10 cellular contexts compared by ENCODE assay signal in genomic region chr6:157198425-157199279, GRCh38.
A peak's percentile ranks its signal among the peaks of the same experiment; 100 is the strongest.
DNase-seq lines count a peak whose midpoint lies in the region; ATAC-seq and TF ChIP-seq lines count a peak whose summit lies in the region.
"Had no signal": no experiment of that assay in that cellular context is flagged by ENCODE, and none has a peak within 500 bp of the region (broad histone marks: within the 10 kb centered on the region; RNA-seq: fewer than 3 reads in every experiment).

No MANE protein-coding gene starts in this region.

- no peak for TF ChIP-seq POLR2A in testis (IDR thresholded peaks at IDR 0.05)

- H3K4me1 ChIP-seq in SJCRH30, result 0 out of 2 replicates have a peak, but pooled peaks cover 5% of the 10 kb centered on the region
- peaks cover 10% of the 10 kb centered on the region for H3K4me1 ChIP-seq in testis

- H3K36me3 ChIP-seq in SJCRH30 (peaks cover 10% of the 10 kb centered on the region; the same call in 1 of the 2 replicates), testis (ENCODE audit: low read depth, missing control alignments) (no peaks in the 10 kb centered on the region)

- ATAC-seq in left ventricle myocardium superior, result peak; percentile 94
- ATAC-seq in GM19452 (IDR thresholded peaks at IDR 0.05; ENCODE audit: unreplicated experiment), result no peak
- no peak for ATAC-seq in GM18520 (IDR thresholded peaks at IDR 0.05; ENCODE audit: unreplicated experiment)

- peak overlapping the region; percentile 49 for H3K27ac ChIP-seq in SJCRH30
- no peak overlapping the region for H3K27ac ChIP-seq in testis

- H3K4me3 ChIP-seq in SJCRH30, result 0 out of 2 replicates have a peak overlapping the region, but pooled peaks have one; percentile 7
- H3K4me3 ChIP-seq in testis, result no peak overlapping the region

- TF ChIP-seq CTCF in testis (IDR thresholded peaks at IDR 0.05), result no peak

- 71 to 73% methylated on average over 14 to 15 of the region's 15 CpGs for WGBS in testis, 2 donors

- no peaks in the 10 kb centered on the region for H3K27me3 ChIP-seq in SJCRH30
- H3K27me3 ChIP-seq in testis, result no peaks in the 10 kb centered on the region

- intact Hi-C loops in left ventricle myocardium superior (cut with micrococcal nuclease) (no loop called here), testis (cut with DNase I; ENCODE audit: low total_unique reads) (no loop called here)

- peak; percentile 93 for DNase-seq in NCI-H128 (lab: John Stamatoyannopoulos, UW; ENCODE audit: unreplicated experiment)
- peak; percentile 88 to 94 for DNase-seq in SJCRH30
- DNase-seq in left ventricle myocardium superior, result peak; percentile 67
- peak; percentile 36 for DNase-seq in testis
- no peak for DNase-seq in AML-193 (lab: John Stamatoyannopoulos, UW)
- DNase-seq in activated CD4-positive, alpha-beta T cell treated with anti-CD3 and anti-CD28 coated beads for 48 hours, result no peak
- DNase-seq: activated effector memory CD4-positive, alpha-beta T cell treated with anti-CD3 and anti-CD28 coated beads, Interleukin-2, amount 50 U/mL, for 16 hours; stimulated activated CD4-positive, alpha-beta T cell treated with anti-CD3 and anti-CD28 coated beads, Interleukin-4, amount 100 ng/mL, for 24 hours had no signal

- no peaks in the 10 kb centered on the region for H3K9me3 ChIP-seq in SJCRH30 (replicated peaks)
- H3K9me3 ChIP-seq in testis, result no peaks in the 10 kb centered on the region

Comparison
In these comparisons a context has a peak if more than half of its experiments do, and no peak if none do; other contexts are left out.
1. DNase-seq: peak in NCI-H128 (single experiment), SJCRH30 (2 of 2), left ventricle myocardium superior (single experiment) and testis (single experiment); none in AML-193 (0 of 2) and activated CD4-positive, alpha-beta T cell treated with anti-CD3 and anti-CD28 coated beads for 48 hours (single experiment).